ENCODE assay signal across 8 cellular contexts in the genomic region with DNA sequence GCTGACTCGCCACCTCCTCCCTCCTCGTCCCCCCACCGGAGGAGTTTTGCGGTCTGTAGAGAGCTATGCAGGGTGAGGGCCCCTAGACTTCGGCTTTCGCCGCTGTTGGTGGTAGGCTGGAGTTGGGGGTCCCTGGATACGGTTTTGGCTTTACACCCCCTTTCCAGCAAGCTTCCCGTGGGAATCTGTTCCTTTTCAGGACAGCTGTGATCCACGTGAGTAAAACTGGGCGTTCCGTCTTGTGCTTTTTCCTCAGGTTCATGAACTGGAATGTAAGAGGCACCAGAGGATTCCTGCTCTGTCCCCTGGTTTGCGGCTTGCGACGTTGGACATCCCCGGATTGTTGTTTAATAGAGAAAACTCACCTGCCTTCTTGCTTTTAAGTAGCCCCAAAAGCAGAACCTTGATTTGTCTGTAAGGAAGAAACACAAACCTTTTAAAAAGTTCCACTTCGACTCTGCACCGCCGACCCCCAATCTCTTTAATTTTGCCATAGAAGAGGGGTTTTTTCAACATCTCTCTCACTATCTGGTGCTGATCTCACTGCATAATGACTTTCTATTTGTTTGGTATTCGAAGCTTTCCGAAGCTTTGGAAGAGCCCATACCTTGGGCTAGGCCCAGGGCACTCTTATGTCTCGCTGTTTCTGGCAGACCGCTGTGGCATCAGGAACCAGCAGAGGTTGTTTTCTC. TPM values are rescaled to one million over a fixed set of nuclear protein-coding genes. Genes with fewer than 3 reads are reported as not detected.
DNase-seq lines count a peak whose midpoint lies in the region; ATAC-seq and TF ChIP-seq lines count a peak whose summit lies in the region.

No MANE protein-coding gene starts in this region.

- H3K9ac ChIP-seq in stomach smooth muscle (ENCODE audit: low read length in 2 of 2): peak overlapping the region; percentile 95 to 98

- H3K4me1 ChIP-seq in CD4-positive, alpha-beta memory T cell (ENCODE audit: insufficient read depth, low read length): peaks cover 74% of the 10 kb centered on the region
- H3K4me1 ChIP-seq in breast epithelium: peaks cover 0 to 8% of the 10 kb centered on the region in 2 donors
- peaks cover 11% of the 10 kb centered on the region for H3K4me1 ChIP-seq in stomach smooth muscle (ENCODE audit: control insufficient read depth, insufficient read depth, low read length)

- no peak for TF ChIP-seq CTCF in breast epithelium (IDR thresholded peaks at IDR 0.05)

- H3K4me1 Mint-ChIP-seq in CD4-positive, alpha-beta memory T cell: peaks cover 44 to 84% (median 66%) of the 10 kb centered on the region in 4 donors

- DNase-seq in CD4-positive, alpha-beta memory T cell: peak in 3 of 5 donors; percentile 13 to 34 (median 19)
- DNase-seq in NCI-H2171 treated with DMSO at 0.1 percent for 48 hours (lab: John Stamatoyannopoulos, UW) (peak; percentile 34), breast epithelium (ENCODE audit: low spot score in 2 of 2) (peak in 1 of 2 donors; percentile 53), left colon (peak in 1 of 2 donors; percentile 25), NCI-H226 (no peak)
- no peak for DNase-seq in activated CD4-positive, CD25-positive, alpha-beta regulatory T cell treated with anti-CD3 and anti-CD28 coated beads, Interleukin-2, amount 50 U/mL, for 72 hours

- no peaks in the 10 kb centered on the region for H3K9me3 ChIP-seq in CD4-positive, alpha-beta memory T cell (ENCODE audit: control insufficient read depth in 1 of 2, low read length in 2 of 2)
- H3K9me3 ChIP-seq in breast epithelium (no peaks in the 10 kb centered on the region), stomach smooth muscle (ENCODE audit: control insufficient read depth in 2 of 2, low read length in 2 of 2) (no peaks in the 10 kb centered on the region)

- intact Hi-C loops in CD4-positive, alpha-beta memory T cell (cut with micrococcal nuclease): loop anchor here (1.0 to 5.0 kb wide), 11 partner anchors 77 to 703 kb away; a partner anchor contains a TSS
- intact Hi-C loops in breast epithelium (cut with DNase I; ENCODE audit: low total_unique reads): no loop called here
- intact Hi-C loops in left colon (cut with DNase I, micrococcal nuclease): loop anchor here in 1 of 2 donors (5.0 kb wide), 1 partner anchor 289 kb away; no protein-coding TSS in a partner anchor

- peak overlapping the region; percentile 97 to 100 (median 98) for H3K4me3 Mint-ChIP-seq in CD4-positive, alpha-beta memory T cell

- H3K36me3 Mint-ChIP-seq in CD4-positive, alpha-beta memory T cell: peaks cover 20 to 42% of the 10 kb centered on the region in 2 donors

- no peaks in the 10 kb centered on the region for H3K36me3 ChIP-seq in CD4-positive, alpha-beta memory T cell (ENCODE audit: insufficient read depth, low read length)
- H3K36me3 ChIP-seq in breast epithelium (no peaks in the 10 kb centered on the region), stomach smooth muscle (ENCODE audit: control insufficient read depth in 2 of 2, insufficient read depth in 2 of 2, low read length in 2 of 2) (no peaks in the 10 kb centered on the region)

- no peaks in the 10 kb centered on the region for H3K27me3 Mint-ChIP-seq in CD4-positive, alpha-beta memory T cell

- POLR2A ChIA-PET in CD4-positive, alpha-beta memory T cell (lab: Charles Lee; ENCODE audit: partially characterized antibody): interaction anchor here (0.6 to 4.7 kb wide), 21 partner anchors 8 to 703 kb away, joined by 3 to 96 read pairs (median 4); a partner anchor contains a TSS

- no peaks in the 10 kb centered on the region for H3K9me3 Mint-ChIP-seq in CD4-positive, alpha-beta memory T cell

- CTCF ChIA-PET in CD4-positive, alpha-beta memory T cell (lab: Charles Lee; ENCODE audit: partially characterized antibody): interaction anchor here (1.2 to 3.4 kb wide), 11 partner anchors 12 to 298 kb away, joined by 3 to 22 read pairs (median 4); a partner anchor contains a TSS

- peak overlapping the region; percentile 94 to 99 for H3K4me3 ChIP-seq in CD4-positive, alpha-beta memory T cell (ENCODE audit: low read length in 2 of 2)
- H3K4me3 ChIP-seq in breast epithelium (peak overlapping the region; percentile 55 to 82 (median 79)), stomach smooth muscle (ENCODE audit: low read length in 2 of 2) (peak overlapping the region; percentile 77 to 98)

- H3K27me3 ChIP-seq in CD4-positive, alpha-beta memory T cell (ENCODE audit: insufficient read depth, low read length): no peaks in the 10 kb centered on the region
- H3K27me3 ChIP-seq in breast epithelium (no peaks in the 10 kb centered on the region), stomach smooth muscle (ENCODE audit: control insufficient read depth in 1 of 2, insufficient read depth in 2 of 2, low read length in 2 of 2) (no peaks in the 10 kb centered on the region)

- peak overlapping the region; percentile 99 to 100 (median 100) for H3K27ac Mint-ChIP-seq in CD4-positive, alpha-beta memory T cell

- ATAC-seq in GM21390 (IDR thresholded peaks at IDR 0.05; ENCODE audit: unreplicated experiment) (peak; percentile 44), left colon (peak; percentile 38)

- H3K27ac ChIP-seq in CD4-positive, alpha-beta memory T cell (ENCODE audit: low read depth, low read length): peak overlapping the region; percentile 99
- H3K27ac ChIP-seq in breast epithelium (peak overlapping the region; percentile 96 to 99), stomach smooth muscle (ENCODE audit: low read length) (peak overlapping the region; percentile 98)

- TF ChIP-seq POLR2A in breast epithelium (IDR thresholded peaks at IDR 0.05): no peak

RNA-seq across cellular contexts. Expression of a gene that starts 0.5 kb away (rescaled TPM):
- total RNA-seq in CD4-positive, alpha-beta memory T cell: 10 to 100 TPM; 38.9 to 39.4 TPM
- polyA plus RNA-seq in CD4-positive, alpha-beta memory T cell: 100 to 1,000 TPM in 1 of 2 donors, 10 to 100 TPM in 1; 84.2 to 121 TPM
- total RNA-seq in breast epithelium (10 to 100 TPM; 12.0 to 41.6 (median 25.2) TPM), left colon (10 to 100 TPM; 25.2 to 27.6 TPM)

RNA-seq across cellular contexts. Expression of a gene that starts 1.1 kb away (rescaled TPM):
- total RNA-seq in CD4-positive, alpha-beta memory T cell: 10 to 100 TPM; 36.1 to 41.0 TPM
- polyA plus RNA-seq in CD4-positive, alpha-beta memory T cell: 10 to 100 TPM; 58.0 to 70.9 TPM
- total RNA-seq in breast epithelium (10 to 100 TPM; 28.2 to 32.1 (median 28.6) TPM), left colon (10 to 100 TPM; 23.9 to 27.8 TPM)

Comparison
In these comparisons a context has a peak if more than half of its experiments do, and no peak if none do; other contexts are left out.
1. DNase-seq: peak in CD4-positive, alpha-beta memory T cell (3 of 5) and NCI-H2171 treated with DMSO at 0.1 percent for 48 hours (single experiment); none in NCI-H226 (single experiment) and activated CD4-positive, CD25-positive, alpha-beta regulatory T cell treated with anti-CD3 and anti-CD28 coated beads, Interleukin-2, amount 50 U/mL, for 72 hours (single experiment).
2. Peak in every context shown above with its lines, with median percentiles within 50 percentile points of each other: H3K27ac ChIP-seq and H3K4me3 ChIP-seq.